In genomic region chr2:137155351-137156104, GRCh38 we compare ENCODE assay signal across 21 cellular contexts.
DNase-seq lines count a peak whose midpoint lies in the region; ATAC-seq and TF ChIP-seq lines count a peak whose summit lies in the region.
"Had no signal": no experiment of that assay in that cellular context is flagged by ENCODE, and none has a peak within 500 bp of the region (broad histone marks: within the 10 kb centered on the region; RNA-seq: fewer than 3 reads in every experiment).

No MANE protein-coding gene starts in this region.

- H3K9ac ChIP-seq in PC-3 (ENCODE audit: low read length): no peak overlapping the region

- H3K36me3 ChIP-seq in PC-3 (ENCODE audit: low read depth, low read length) (no peaks in the 10 kb centered on the region), thyroid gland (no peaks in the 10 kb centered on the region)
- H3K36me3 ChIP-seq: suprapubic skin, vagina had no signal

- H3K9me3 Mint-ChIP-seq in stimulated activated naive CD8-positive, alpha-beta T cell treated with anti-CD3 and anti-CD28 coated beads, Interleukin-15, amount 100 ng/mL, for 72 hours: no peaks in the 10 kb centered on the region
- H3K9me3 Mint-ChIP-seq: CD4-positive, alpha-beta T cell; H9 had no signal

- POLR2A ChIA-PET in PC-3 (lab: Charles Lee; ENCODE audit: unreplicated experiment): no interaction called here

- intact Hi-C loops in PC-3 (cut with micrococcal nuclease): no loop called here
- intact Hi-C loops in thyroid gland (cut with DNase I): no loop called here

- H3K27me3 Mint-ChIP-seq in stimulated activated naive CD8-positive, alpha-beta T cell treated with anti-CD3 and anti-CD28 coated beads, Interleukin-15, amount 100 ng/mL, for 72 hours: no peaks in the 10 kb centered on the region
- H3K27me3 Mint-ChIP-seq: activated CD8-positive, alpha-beta memory T cell treated with anti-CD3 and anti-CD28 coated beads, Interleukin-2, amount 10 ng/mL, durations not matched to agents 7 days and 5 days; CD4-positive, alpha-beta T cell had no signal

- H3K9me2 ChIP-seq in PC-3 (replicated peaks; ENCODE audit: low read length): no peaks in the 10 kb centered on the region

- no peaks in the 10 kb centered on the region for H3K4me1 Mint-ChIP-seq in stimulated activated naive CD8-positive, alpha-beta T cell treated with anti-CD3 and anti-CD28 coated beads, Interleukin-15, amount 100 ng/mL, for 72 hours
- H3K4me1 Mint-ChIP-seq: activated CD8-positive, alpha-beta memory T cell treated with anti-CD3 and anti-CD28 coated beads, Interleukin-2, amount 10 ng/mL, durations not matched to agents 7 days and 5 days; H9 had no signal

- no peak overlapping the region for H3K4me2 ChIP-seq in PC-3 (ENCODE audit: low read length)

- WGBS in thyroid gland, 2 donors: 85% methylated on average over 4 of the region's 4 CpGs

- no peak overlapping the region for H3K4me3 Mint-ChIP-seq in stimulated activated naive CD8-positive, alpha-beta T cell treated with anti-CD3 and anti-CD28 coated beads, Interleukin-15, amount 100 ng/mL, for 72 hours
- H3K4me3 Mint-ChIP-seq: activated CD8-positive, alpha-beta memory T cell treated with anti-CD3 and anti-CD28 coated beads, Interleukin-2, amount 10 ng/mL, durations not matched to agents 7 days and 5 days; CD4-positive, alpha-beta T cell; H9 had no signal

- H3K27me3 ChIP-seq in PC-3 (ENCODE audit: low read length): no peaks in the 10 kb centered on the region
- no peaks in the 10 kb centered on the region for H3K27me3 ChIP-seq in thyroid gland
- H3K27me3 ChIP-seq: body of pancreas, suprapubic skin, vagina had no signal

- no peaks in the 10 kb centered on the region for H4K20me1 ChIP-seq in PC-3 (ENCODE audit: low read length)

- CTCF ChIA-PET in PC-3 (lab: Charles Lee): no interaction called here

- DNase-seq in EL: peak; percentile 73
- peak; percentile 30 for DNase-seq in PC-3
- DNase-seq in cardiac fibroblast (ENCODE audit: low read depth in 2 of 2): peak; percentile 3 to 80
- DNase-seq in iris pigment epithelial cell (ENCODE audit: low read depth): peak; percentile 75
- DNase-seq in GOT3 (lab: John Stamatoyannopoulos, UW): no peak
- no peak for DNase-seq in stimulated activated naive CD8-positive, alpha-beta T cell treated with anti-CD3 and anti-CD28 coated beads, Interleukin-15, amount 100 ng/mL, for 72 hours
- no peak for DNase-seq in cerebellum (ENCODE audit: low spot score)
- no peak for DNase-seq in thyroid gland
- DNase-seq: activated CD4-positive, alpha-beta T cell treated with anti-CD3 and anti-CD28 coated beads for 1 hour; activated CD8-positive, alpha-beta memory T cell treated with anti-CD3 and anti-CD28 coated beads, Interleukin-2, amount 10 ng/mL, durations not matched to agents 7 days and 5 days; body of pancreas; CD4-positive, alpha-beta T cell; DMS153; H9; NCI-H1105 treated with DMSO at 0.1 percent for 48 hours; NCI-H2081 treated with DMSO at 0.1 percent for 48 hours; NCI-H446; NK-92 treated with Interleukin-12 subunit alpha and Interleukin-12 subunit beta, amount 100 ng/mL, for 24 hours had no signal

- no peak for TF ChIP-seq POLR2A in thyroid gland (IDR thresholded peaks at IDR 0.05)

- H3K27ac ChIP-seq in PC-3 (ENCODE audit: low read length) (no peak overlapping the region), thyroid gland (no peak overlapping the region)
- H3K27ac ChIP-seq: body of pancreas, suprapubic skin, vagina had no signal

- no peak overlapping the region for H3K27ac Mint-ChIP-seq in stimulated activated naive CD8-positive, alpha-beta T cell treated with anti-CD3 and anti-CD28 coated beads, Interleukin-15, amount 100 ng/mL, for 72 hours
- H3K27ac Mint-ChIP-seq: activated CD8-positive, alpha-beta memory T cell treated with anti-CD3 and anti-CD28 coated beads, Interleukin-2, amount 10 ng/mL, durations not matched to agents 7 days and 5 days; activated naive CD4-positive, alpha-beta T cell treated with anti-CD3 and anti-CD28 coated beads, Interleukin-2, amount 50 U/mL, for 72 hours; CD4-positive, alpha-beta T cell had no signal

- H2AFZ ChIP-seq in PC-3 (ENCODE audit: low read length): no peak overlapping the region

- no peaks in the 10 kb centered on the region for H3K79me2 ChIP-seq in PC-3 (ENCODE audit: low read length)

- no peaks in the 10 kb centered on the region for H3F3A ChIP-seq in PC-3 (ENCODE audit: low read length, unreplicated experiment)

- no peak overlapping the region for H3K4me3 ChIP-seq in PC-3 (ENCODE audit: low read length)
- no peak overlapping the region for H3K4me3 ChIP-seq in cardiac fibroblast (replicated peaks in 1 of 2; ENCODE audit: low read depth in 2 of 2, low read length in 2 of 2)
- no peak overlapping the region for H3K4me3 ChIP-seq in thyroid gland (replicated peaks in 1 of 3)
- H3K4me3 ChIP-seq: body of pancreas, suprapubic skin, vagina had no signal

- no TSS peak for BruUV-seq in PC-3 (replicated peaks; lab: Mats Ljungman, UMichigan)

- H3K9me3 ChIP-seq in PC-3 (ENCODE audit: low read length): no peaks in the 10 kb centered on the region
- no peaks in the 10 kb centered on the region for H3K9me3 ChIP-seq in thyroid gland
- H3K9me3 ChIP-seq: body of pancreas, suprapubic skin, vagina had no signal

- no peak for ATAC-seq in PC-3
- ATAC-seq in stimulated activated naive CD8-positive, alpha-beta T cell treated with anti-CD3 and anti-CD28 coated beads, Interleukin-15, amount 100 ng/mL, for 72 hours: no peak
- ATAC-seq: activated CD8-positive, alpha-beta memory T cell treated with anti-CD3 and anti-CD28 coated beads, Interleukin-2, amount 10 ng/mL, durations not matched to agents 7 days and 5 days; activated naive CD4-positive, alpha-beta T cell treated with anti-CD3 and anti-CD28 coated beads, Interleukin-2, amount 50 U/mL, for 72 hours; body of pancreas had no signal

- H3K4me1 ChIP-seq in PC-3 (ENCODE audit: insufficient read depth, low read length): no peaks in the 10 kb centered on the region
- no peaks in the 10 kb centered on the region for H3K4me1 ChIP-seq in thyroid gland
- H3K4me1 ChIP-seq: body of pancreas, suprapubic skin, vagina had no signal

- no peak for TF ChIP-seq CTCF in PC-3 (conservative IDR thresholded peaks at IDR 0.05; ENCODE audit: low read depth, low read length)
- no peak for TF ChIP-seq CTCF in cardiac fibroblast (IDR thresholded peaks at IDR 0.05; ENCODE audit: low read depth, low read length)
- no peak for TF ChIP-seq CTCF in thyroid gland (IDR thresholded peaks at IDR 0.05)

Comparison
In these comparisons a context has a peak if more than half of its experiments do, and no peak if none do; other contexts are left out.
1. DNase-seq: peak in EL (single experiment), PC-3 (single experiment), cardiac fibroblast (2 of 2) and iris pigment epithelial cell (single experiment); none in GOT3 (single experiment), stimulated activated naive CD8-positive, alpha-beta T cell treated with anti-CD3 and anti-CD28 coated beads, Interleukin-15, amount 100 ng/mL, for 72 hours (0 of 2), cerebellum (single experiment) and thyroid gland (0 of 2).